ENCODE assay signal across 9 cellular contexts in genomic region chr19:13881231-13881691, GRCh38. TPM values are rescaled to one million over a fixed set of nuclear protein-coding genes. Genes with fewer than 3 reads are reported as not detected.
DNase-seq lines count a peak whose midpoint lies in the region; ATAC-seq, FAIRE-seq and TF ChIP-seq lines count a peak whose summit lies in the region.
"Had no signal": no experiment of that assay in that cellular context is flagged by ENCODE, and none has a peak within 500 bp of the region (broad histone marks: within the 10 kb centered on the region; RNA-seq: fewer than 3 reads in every experiment).

No MANE protein-coding gene starts in this region.

- peak overlapping the region; percentile 76 for H3K27ac Mint-ChIP-seq in CD4-positive, alpha-beta T cell
- no peak overlapping the region for H3K27ac Mint-ChIP-seq in neural crest cell (ENCODE audit: unreplicated experiment)

- no peak for TF ChIP-seq CTCF in CD4-positive, alpha-beta T cell (IDR thresholded peaks at IDR 0.05)
- TF ChIP-seq CTCF in GM12878 (IDR thresholded peaks at IDR 0.05 in 2 of 3, conservative IDR thresholded peaks at IDR 0.05 in 1 of 3; ENCODE audit: control insufficient read depth in 2 of 3, extremely low read depth in 1 of 3, insufficient read depth in 1 of 3, low read depth in 3 of 3, low read length in 3 of 3), result peak in 1 of 3 experiments; percentile 7; a peak in 1 of 6 replicates
- TF ChIP-seq CTCF in neural crest cell (conservative IDR thresholded peaks at IDR 0.05), result no peak

- H3K4me2 ChIP-seq in GM12878 (ENCODE audit: control insufficient read depth, insufficient read depth), result peak overlapping the region; percentile 85

- POLR2A ChIA-PET in CD4-positive, alpha-beta T cell (lab: Charles Lee), result interaction anchor here (0.6 to 2.6 kb wide), 10 partner anchors 106 to 255 kb away, joined by 3 to 19 read pairs (median 4); partner anchors contain the start of genes ASF1B, IL27RA, MISP3 and RFX1
- POLR2A ChIA-PET in GM12878 (lab: Charles Lee), result interaction anchor here (0.6 to 2.0 kb wide), 9 partner anchors 47 to 402 kb away, joined by 3 to 15 read pairs (median 3); partner anchors contain the start of genes ASF1B, IL27RA and MISP3

- H3K79me2 ChIP-seq in GM12878 (ENCODE audit: control insufficient read depth, insufficient read depth, low read length), result no peaks in the 10 kb centered on the region

- in situ Hi-C loops in GM12878 (cut with MboI), result loop anchor here (5.0 to 25.0 kb wide), 2 partner anchors 191 to 456 kb away; partner anchors contain the start of gene MISP3

- H2AFZ ChIP-seq in GM12878 (ENCODE audit: control insufficient read depth, low read depth, low read length), result peak overlapping the region; percentile 45

- peak overlapping the region; percentile 75 for H3K4me3 Mint-ChIP-seq in CD4-positive, alpha-beta T cell
- peak overlapping the region; percentile 27 for H3K4me3 Mint-ChIP-seq in neural crest cell

- SMC1A ChIA-PET in GM12878 (lab: Charles Lee; ENCODE audit: uncharacterized antibody, unreplicated experiment), result interaction anchor here (0.6 to 6.5 kb wide), 16 partner anchors 19 to 282 kb away, joined by 3 to 47 read pairs (median 4); partner anchors contain the start of genes ASF1B, IL27RA and MISP3

- no peak for DNase-seq in CD4-positive, alpha-beta T cell
- peak; percentile 57 for DNase-seq in Jurkat, Clone E6-1 (ENCODE audit: low read depth, low spot score)
- DNase-seq in GM12878 (ENCODE audit: low read depth, low spot score) (no peak), neural crest cell (ENCODE audit: low read depth, low spot score) (peak; percentile 26), NCI-H1436 (lab: John Stamatoyannopoulos, UW) (no peak), medulla oblongata (ENCODE audit: extremely low spot score) (no peak), NCI-H146 treated with DMSO at 0.1 percent for 48 hours (lab: John Stamatoyannopoulos, UW; ENCODE audit: unreplicated experiment) (no peak), DMS153 (lab: John Stamatoyannopoulos, UW) (no peak)
- DNase-seq: NCI-H2081 had no signal

- intact Hi-C loops in CD4-positive, alpha-beta T cell (cut with DNase I, micrococcal nuclease), result loop anchor here (2.0 to 10.0 kb wide), 8 partner anchors 26 to 594 kb away; partner anchors contain the start of genes DCAF15 (in 2 of the 2), ADGRL1 (in 1 of the 2), ASF1B (in 1 of the 2) and BRME1 (in 1 of the 2)
- intact Hi-C loops in GM12878 (cut with micrococcal nuclease; ENCODE audit: unreplicated experiment), result loop anchor here (2.0 to 5.0 kb wide), 3 partner anchors 121 to 284 kb away; partner anchors contain the start of gene ASF1B

- no peaks in the 10 kb centered on the region for H3K9me3 Mint-ChIP-seq in CD4-positive, alpha-beta T cell
- H3K9me3 Mint-ChIP-seq in neural crest cell, result no peaks in the 10 kb centered on the region

- H3K36me3 Mint-ChIP-seq in CD4-positive, alpha-beta T cell (ENCODE audit: low read depth), result no peaks in the 10 kb centered on the region
- H3K36me3 Mint-ChIP-seq in neural crest cell (ENCODE audit: low read depth), result no peaks in the 10 kb centered on the region

- H3K27ac ChIP-seq in CD4-positive, alpha-beta T cell (ENCODE audit: low read depth, low read length), result peak overlapping the region; percentile 39
- H3K27ac ChIP-seq in GM12878 (ENCODE audit: control insufficient read depth, insufficient read depth), result peak overlapping the region; percentile 64

- ATAC-seq in CD4-positive, alpha-beta T cell (ENCODE audit: poor library complexity), result no peak
- ATAC-seq in GM12878, result peak; percentile 19

- TF ChIP-seq POLR2A in GM12878 (IDR thresholded peaks at IDR 0.05; ENCODE audit: low read depth, low read length), result no peak

- H4K20me1 ChIP-seq in GM12878 (ENCODE audit: control insufficient read depth, insufficient read depth), result no peaks in the 10 kb centered on the region

- CTCF ChIA-PET in CD4-positive, alpha-beta T cell (lab: Charles Lee), result interaction anchor here (0.8 to 4.5 kb wide), 9 partner anchors 19 to 256 kb away, joined by 3 to 27 read pairs (median 5); partner anchors contain the start of genes ASF1B, IL27RA and MISP3
- CTCF ChIA-PET in GM12878 (lab: Yijun Ruan, JAX), result interaction anchor here (0.6 to 8.1 kb wide), 22 partner anchors 13 to 255 kb away, joined by 3 to 152 read pairs (median 5); partner anchors contain the start of genes ASF1B, IL27RA and MISP3

- TF ChIP-seq RAD21 in GM12878 (IDR thresholded peaks at IDR 0.05; ENCODE audit: insufficient read depth, low read depth, low read length), result no peak

- H3K36me3 ChIP-seq in GM12878 (ENCODE audit: control insufficient read depth in 2 of 2, insufficient read depth in 2 of 2, low read length in 1 of 2), result no peaks in the 10 kb centered on the region

- no peaks in the 10 kb centered on the region for H3K9me3 ChIP-seq in CD4-positive, alpha-beta T cell (ENCODE audit: control insufficient read depth, low read length)
- H3K9me3 ChIP-seq in GM12878 (replicated peaks; ENCODE audit: control insufficient read depth, insufficient read depth, low read length), result no peaks in the 10 kb centered on the region

- TF ChIP-seq EP300 in GM12878 (IDR thresholded peaks at IDR 0.05; ENCODE audit: borderline replicate concordance in 1 of 2, control insufficient read depth in 1 of 2, low read depth in 2 of 2, low read length in 2 of 2), result no peak

- peaks cover 25% of the 10 kb centered on the region for H3K4me1 ChIP-seq in GM12878 (ENCODE audit: control insufficient read depth, insufficient read depth, low read length)

- BruUV-seq in GM12878 (replicated peaks; lab: Mats Ljungman, UMichigan), result no TSS peak

- peaks cover 41% of the 10 kb centered on the region for H3K4me1 Mint-ChIP-seq in CD4-positive, alpha-beta T cell (ENCODE audit: low read depth)
- H3K4me1 Mint-ChIP-seq in neural crest cell, result peaks cover 20% of the 10 kb centered on the region

- peak overlapping the region; percentile 48 for H3K4me3 ChIP-seq in Jurkat, Clone E6-1 (ENCODE audit: low read length)
- no peak overlapping the region for H3K4me3 ChIP-seq in GM12878

- H3K9ac ChIP-seq in GM12878 (ENCODE audit: control insufficient read depth, insufficient read depth, low read length), result peak overlapping the region; percentile 14; the same call in 1 of the 2 replicates

- RAD21 ChIA-PET in GM12878 (lab: Charles Lee; ENCODE audit: unreplicated experiment), result interaction anchor here (0.8 to 4.5 kb wide), 15 partner anchors 19 to 256 kb away, joined by 3 to 40 read pairs (median 6); partner anchors contain the start of genes ASF1B, DCAF15, IL27RA and MISP3

- H3K27me3 ChIP-seq in CD4-positive, alpha-beta T cell (ENCODE audit: control insufficient read depth, insufficient read depth, low read length), result no peaks in the 10 kb centered on the region
- H3K27me3 ChIP-seq in GM12878 (replicated peaks in 1 of 2; ENCODE audit: control insufficient read depth in 2 of 2, insufficient read depth in 2 of 2, low read length in 1 of 2), result no peaks in the 10 kb centered on the region

- no peak for FAIRE-seq in GM12878 (lab: Jason Lieb, UNC)

- H3K27me3 Mint-ChIP-seq in CD4-positive, alpha-beta T cell, result no peaks in the 10 kb centered on the region
- no peaks in the 10 kb centered on the region for H3K27me3 Mint-ChIP-seq in neural crest cell (ENCODE audit: low read depth)

- 23% methylated on average over 12 of the region's 12 CpGs for WGBS in GM12878 (ENCODE audit: insufficient coverage, insufficient replicate concordance, low lambda C conversion rate, missing lambda C conversion rate)

RNA-seq across cellular contexts. Expression of gene NANOS3, which starts 4.3 kb away (rescaled TPM):
- total RNA-seq in CD4-positive, alpha-beta T cell, result under 1 TPM in 1 of 2 experiments, not detected in 1; 0.87 TPM
- polyA plus RNA-seq in Jurkat, Clone E6-1 (2012; ENCODE audit: insufficient read depth, insufficient read length), result 1.5 TPM
- total RNA-seq in GM12878 (2013; cell fraction: nucleolus; rRNA removed), result 3.9 and 5.7 TPM in 2 replicates
- 0.54 and 1.5 TPM in 2 replicates for total RNA-seq in GM12878 (2014; rRNA removed)
- 1.5 and 1.6 TPM in 2 replicates for total RNA-seq in GM12878 (2014; rRNA removed; fragmentation: Illumina TruSeq; extraction: Trizol)
- 1.5 and 1.7 TPM in 2 replicates for total RNA-seq in GM12878 (2021)
- polyA plus RNA-seq in GM12878 (2011; ENCODE audit: low read depth), result not detected
- 0.24 and 0.69 TPM in 2 replicates for polyA plus RNA-seq in GM12878 (2011; rRNA removed)
- 1.4 and 1.5 TPM in 2 replicates for polyA plus RNA-seq in GM12878 (2011; cell fraction: cytosol; rRNA removed)
- polyA plus RNA-seq in GM12878 (2011; cell fraction: nucleus; rRNA removed), result 2.5 and 2.7 TPM in 2 replicates
- polyA plus RNA-seq in GM12878 (2012), result 0.94 and 1.0 TPM in 2 replicates
- polyA plus RNA-seq in GM12878 (2014; fragmentation: Illumina TruSeq; extraction: Trizol), result 1.00 TPM in 1 of 2 replicates, not detected in the other
- under 1 TPM; 0.31 to 0.80 TPM for polyA plus RNA-seq in GM12878 (2014; fragmentation: Nextera tagmentation; extraction: Ambion mirVana)
- polyA plus RNA-seq in GM12878 (2014; rRNA removed), result 0.81 and 2.3 TPM in 2 replicates
- under 1 TPM; 0.53 to 0.62 TPM for polyA plus RNA-seq in GM12878 (2016; fragmentation: Nextera tagmentation; extraction: Ambion mirVana)
- 0.82 TPM in 1 of 2 replicates, not detected in the other for polyA minus RNA-seq in GM12878 (2011; rRNA and poly(A)+ RNA removed)
- not detected in 2 replicates for polyA minus RNA-seq in GM12878 (2011; cell fraction: cytosol; rRNA and poly(A)+ RNA removed)
- 1.6 TPM in 1 of 2 replicates, not detected in the other for polyA minus RNA-seq in GM12878 (2011; cell fraction: nucleus; rRNA and poly(A)+ RNA removed)
- total RNA-seq in neural crest cell, result 0.73 and 1.6 TPM in 2 replicates

RNA-seq across cellular contexts. Expression of gene BRME1, which starts 24.7 kb away (rescaled TPM):
- total RNA-seq in CD4-positive, alpha-beta T cell, result 1 to 10 TPM; 1.1 to 1.3 TPM
- 12.5 TPM for polyA plus RNA-seq in Jurkat, Clone E6-1 (2012; ENCODE audit: insufficient read depth, insufficient read length)
- 4.1 and 4.8 TPM in 2 replicates for total RNA-seq in GM12878 (2013; cell fraction: nucleolus; rRNA removed)
- total RNA-seq in GM12878 (2014; rRNA removed) (0.33 and 1.4 TPM in 2 replicates), GM12878 (2014; rRNA removed; fragmentation: Illumina TruSeq; extraction: Trizol) (0.41 and 0.72 TPM in 2 replicates), GM12878 (2021) (0.72 and 1.9 TPM in 2 replicates), neural crest cell (15.0 and 15.1 TPM in 2 replicates)
- polyA plus RNA-seq in GM12878 (2011; ENCODE audit: low read depth), result 0.79 TPM
- polyA plus RNA-seq in GM12878 (2011; rRNA removed) (1.6 and 2.2 TPM in 2 replicates), GM12878 (2014; fragmentation: Illumina TruSeq; extraction: Trizol) (0.47 and 0.67 TPM in 2 replicates), GM12878 (2014; fragmentation: Nextera tagmentation; extraction: Ambion mirVana) (under 1 TPM in 1 of 2 experiments, not detected in 1; 0.07 TPM), GM12878 (2014; rRNA removed) (1.0 and 1.9 TPM in 2 replicates), GM12878 (2016; fragmentation: Nextera tagmentation; extraction: Ambion mirVana) (1 to 10 TPM in 1 of 2 experiments, under 1 TPM in 1; 0.28 to 1.1 TPM)
- 3.9 and 4.8 TPM in 2 replicates for polyA plus RNA-seq in GM12878 (2011; cell fraction: cytosol; rRNA removed)
- polyA plus RNA-seq in GM12878 (2011; cell fraction: nucleus; rRNA removed), result 13.6 and 16.7 TPM in 2 replicates
- polyA plus RNA-seq in GM12878 (2012), result 0.43 and 0.52 TPM in 2 replicates
- polyA minus RNA-seq in GM12878 (2011; rRNA and poly(A)+ RNA removed), result 0.95 and 2.1 TPM in 2 replicates
- polyA minus RNA-seq in GM12878 (2011; cell fraction: cytosol; rRNA and poly(A)+ RNA removed), result 0.80 and 2.9 TPM in 2 replicates
- 1.7 and 5.8 TPM in 2 replicates for polyA minus RNA-seq in GM12878 (2011; cell fraction: nucleus; rRNA and poly(A)+ RNA removed)

RNA-seq across cellular contexts. Expression of gene CC2D1A, which starts 24.7 kb away (rescaled TPM):
- total RNA-seq in CD4-positive, alpha-beta T cell, result 10 to 100 TPM; 16.4 to 16.9 TPM
- polyA plus RNA-seq in Jurkat, Clone E6-1 (2012; ENCODE audit: insufficient read depth, insufficient read length), result 42.3 TPM
- 27.1 and 32.2 TPM in 2 replicates for total RNA-seq in GM12878 (2013; cell fraction: nucleolus; rRNA removed)
- 13.2 and 17.3 TPM in 2 replicates for total RNA-seq in GM12878 (2014; rRNA removed)
- 9.0 and 10.2 TPM in 2 replicates for total RNA-seq in GM12878 (2014; rRNA removed; fragmentation: Illumina TruSeq; extraction: Trizol)
- total RNA-seq in GM12878 (2021), result 32.7 and 36.1 TPM in 2 replicates
- polyA plus RNA-seq in GM12878 (2011; ENCODE audit: low read depth), result 5.8 TPM
- polyA plus RNA-seq in GM12878 (2011; rRNA removed), result 7.4 and 11.9 TPM in 2 replicates
- 8.9 and 12.7 TPM in 2 replicates for polyA plus RNA-seq in GM12878 (2011; cell fraction: cytosol; rRNA removed)
- 55.0 and 65.9 TPM in 2 replicates for polyA plus RNA-seq in GM12878 (2011; cell fraction: nucleus; rRNA removed)
- 16.1 and 18.9 TPM in 2 replicates for polyA plus RNA-seq in GM12878 (2012)
- 7.3 and 14.8 TPM in 2 replicates for polyA plus RNA-seq in GM12878 (2014; fragmentation: Illumina TruSeq; extraction: Trizol)
- 1 to 10 TPM in 1 of 2 experiments, under 1 TPM in 1; 0.13 to 1.0 TPM for polyA plus RNA-seq in GM12878 (2014; fragmentation: Nextera tagmentation; extraction: Ambion mirVana)
- polyA plus RNA-seq in GM12878 (2014; rRNA removed), result 24.9 and 28.0 TPM in 2 replicates
- polyA plus RNA-seq in GM12878 (2016; fragmentation: Nextera tagmentation; extraction: Ambion mirVana), result 10 to 100 TPM; 18.6 to 22.5 TPM
- polyA minus RNA-seq in GM12878 (2011; rRNA and poly(A)+ RNA removed), result 10.2 and 16.0 TPM in 2 replicates
- 7.2 and 8.3 TPM in 2 replicates for polyA minus RNA-seq in GM12878 (2011; cell fraction: cytosol; rRNA and poly(A)+ RNA removed)
- 7.7 and 18.8 TPM in 2 replicates for polyA minus RNA-seq in GM12878 (2011; cell fraction: nucleus; rRNA and poly(A)+ RNA removed)
- total RNA-seq in neural crest cell, result 31.7 and 32.4 TPM in 2 replicates

RNA-seq across cellular contexts. Expression of gene PODNL1, which starts 57.0 kb away (rescaled TPM):
- total RNA-seq in CD4-positive, alpha-beta T cell, result not detected
- polyA plus RNA-seq in Jurkat, Clone E6-1 (2012; ENCODE audit: insufficient read depth, insufficient read length), result not detected
- total RNA-seq in GM12878 (2013; cell fraction: nucleolus; rRNA removed), result not detected in 2 replicates
- total RNA-seq in GM12878 (2014; rRNA removed), result not detected in 2 replicates
- total RNA-seq in GM12878 (2014; rRNA removed; fragmentation: Illumina TruSeq; extraction: Trizol), result not detected in 2 replicates
- not detected in 2 replicates for total RNA-seq in GM12878 (2021)
- polyA plus RNA-seq in GM12878 (2011; ENCODE audit: low read depth), result not detected
- polyA plus RNA-seq in GM12878 (2011; rRNA removed), result 0.04 TPM in 1 of 2 replicates, not detected in the other
- 0.13 and 0.15 TPM in 2 replicates for polyA plus RNA-seq in GM12878 (2011; cell fraction: cytosol; rRNA removed)
- 0.09 TPM in 1 of 2 replicates, not detected in the other for polyA plus RNA-seq in GM12878 (2011; cell fraction: nucleus; rRNA removed)
- polyA plus RNA-seq in GM12878 (2012), result 0.28 and 0.37 TPM in 2 replicates
- not detected in 2 replicates for polyA plus RNA-seq in GM12878 (2014; fragmentation: Illumina TruSeq; extraction: Trizol)
- not detected for polyA plus RNA-seq in GM12878 (2014; fragmentation: Nextera tagmentation; extraction: Ambion mirVana)
- not detected in 2 replicates for polyA plus RNA-seq in GM12878 (2014; rRNA removed)
- under 1 TPM in 1 of 2 experiments, not detected in 1; 0.44 TPM for polyA plus RNA-seq in GM12878 (2016; fragmentation: Nextera tagmentation; extraction: Ambion mirVana)
- not detected in 2 replicates for polyA minus RNA-seq in GM12878 (2011; rRNA and poly(A)+ RNA removed)
- polyA minus RNA-seq in GM12878 (2011; cell fraction: cytosol; rRNA and poly(A)+ RNA removed), result not detected in 2 replicates
- not detected in 2 replicates for polyA minus RNA-seq in GM12878 (2011; cell fraction: nucleus; rRNA and poly(A)+ RNA removed)
- total RNA-seq in neural crest cell, result 0.14 and 0.42 TPM in 2 replicates

Comparison
In these comparisons a context has a peak if more than half of its experiments do, and no peak if none do; other contexts are left out.
1. DNase-seq: peak in Jurkat, Clone E6-1 (single experiment) and neural crest cell (single experiment); none in CD4-positive, alpha-beta T cell (0 of 10), GM12878 (single experiment), NCI-H1436 (single experiment), medulla oblongata (single experiment), NCI-H146 treated with DMSO at 0.1 percent for 48 hours (single experiment) and DMS153 (single experiment).